27 cellular contexts compared by ENCODE assay signal in genomic region chr9:28396058-28396457, GRCh38.
"Had no signal": no experiment of that assay in that cellular context is flagged by ENCODE, and none has a peak within 500 bp of the region (broad histone marks: within the 10 kb centered on the region; RNA-seq: fewer than 3 reads in every experiment).

No MANE protein-coding gene starts in this region.

- H3K27me3 ChIP-seq: ascending aorta, brain microvascular endothelial cell had no signal

- ATAC-seq: activated CD8-positive, alpha-beta memory T cell treated with anti-CD3 and anti-CD28 coated beads, Interleukin-2, amount 10 ng/mL, durations not matched to agents 7 days and 5 days; activated CD8-positive, alpha-beta T cell treated with anti-CD3 and anti-CD28 coated beads, Interleukin-2, amount 10 ng/mL, durations not matched to agents 7 days and 5 days; activated naive CD8-positive, alpha-beta T cell treated with anti-CD3 and anti-CD28 coated beads, Interleukin-2, amount 50 U/mL, for 24 hours had no signal

- H3K36me3 ChIP-seq: ascending aorta, brain microvascular endothelial cell had no signal

- H3K4me3 ChIP-seq: ascending aorta had no signal

- H3K4me1 ChIP-seq: ascending aorta had no signal

- H3K27ac ChIP-seq: ascending aorta, brain microvascular endothelial cell, VCaP had no signal

- H3K9me3 ChIP-seq: ascending aorta had no signal

- DNase-seq: activated B cell treated with CpG ODN at 0.5 μM for 24 hours; activated CD4-positive, alpha-beta memory T cell treated with anti-CD3 and anti-CD28 coated beads, Interleukin-2, amount 10 ng/mL, durations not matched to agents 7 days and 5 days; activated CD4-positive, alpha-beta T cell treated with anti-CD3 and anti-CD28 coated beads for 4 hours; activated CD4-positive, alpha-beta T cell treated with anti-CD3 and anti-CD28 coated beads, Interleukin-2, amount 10 ng/mL, durations not matched to agents 24 days and 14 days; activated CD4-positive, alpha-beta T cell treated with anti-CD3 and anti-CD28 coated beads, Interleukin-2, amount 50 U/mL, for 48 hours; activated CD4-positive, CD25-positive, alpha-beta regulatory T cell treated with anti-CD3 and anti-CD28 coated beads, Interleukin-2, amount 50 U/mL, for 72 hours; activated CD8-positive, alpha-beta memory T cell treated with anti-CD3 and anti-CD28 coated beads for 24 hours; activated CD8-positive, alpha-beta memory T cell treated with anti-CD3 and anti-CD28 coated beads, Interleukin-2, amount 10 ng/mL, durations not matched to agents 7 days and 5 days; activated CD8-positive, alpha-beta memory T cell treated with anti-CD3 and anti-CD28 coated beads, Interleukin-2, amount 50 U/mL, for 48 hours; activated CD8-positive, alpha-beta T cell treated with anti-CD3 and anti-CD28 coated beads, Interleukin-2, amount 10 ng/mL, durations not matched to agents 7 days and 5 days; activated effector memory CD4-positive, alpha-beta T cell treated with Interleukin-2 at 50 U/mL for 16 hours; activated gamma-delta T cell; activated naive CD4-positive, alpha-beta T cell treated with anti-CD3 and anti-CD28 coated beads, Interleukin-2, amount 10 ng/mL, durations not matched to agents 7 days and 5 days; activated naive CD4-positive, alpha-beta T cell treated with Interleukin-2 at 50 U/mL for 16 hours; activated naive CD8-positive, alpha-beta T cell treated with anti-CD3 and anti-CD28 coated beads, Interleukin-2, amount 10 ng/mL, durations not matched to agents 7 days and 5 days; activated naive CD8-positive, alpha-beta T cell treated with anti-CD3 and anti-CD28 coated beads, Interleukin-2, amount 50 U/mL, for 24 hours; activated T-cell treated with anti-CD3 and anti-CD28 coated beads, Interleukin-2, amount 50 U/mL, for 24 hours; activated T-cell treated with anti-CD3 and anti-CD28 coated beads, Interleukin-2, amount 50 U/mL, for 48 hours; amygdala; anterior cingulate cortex; brain microvascular endothelial cell; central memory CD4-positive, alpha-beta T cell; T-helper 1 cell; T-helper 2 cell; T-helper 9 cell had no signal
